In genomic region chr18:42185486-42185885, GRCh38 we compare ENCODE assay signal across 22 cellular contexts.
"Had no signal": no experiment of that assay in that cellular context is flagged by ENCODE, and none has a peak within 500 bp of the region (broad histone marks: within the 10 kb centered on the region; RNA-seq: fewer than 3 reads in every experiment).

No MANE protein-coding gene starts in this region.

- H3K36me3 Mint-ChIP-seq: mesothelial cell of epicardium; natural killer cell; stimulated activated memory B cell treated with anti-CD40 and anti-IgM and Interleukin-4, amounts not matched to agents 10 μg/mL and 1 μg/mL and 100 μg/mL, for 72 hours had no signal

- H3K4me1 Mint-ChIP-seq: immature natural killer cell; natural killer cell; stimulated activated memory B cell treated with anti-CD40 and anti-IgM and Interleukin-4, amounts not matched to agents 10 μg/mL and 1 μg/mL and 100 μg/mL, for 72 hours had no signal

- DNase-seq: dermis blood vessel endothelial cell; esophagus squamous epithelium; foreskin fibroblast; immature natural killer cell; left cardiac atrium; left ventricle myocardium inferior; lower lobe of right lung; natural killer cell; posterior cingulate gyrus; spleen; stimulated activated CD4-positive, alpha-beta T cell treated with anti-CD3 and anti-CD28 coated beads, Interleukin-15, amount 100 ng/mL, for 24 hours; stimulated activated CD4-positive, alpha-beta T cell treated with anti-CD3 and anti-CD28 coated beads, Interleukin-1b, Interleukin-23, amount 100 ng/mL, for 48 hours; stimulated activated CD4-positive, alpha-beta T cell treated with anti-CD3 and anti-CD28 coated beads, Interleukin-4, amount 100 ng/mL, for 24 hours; transverse colon had no signal

- H3K4me3 Mint-ChIP-seq: immature natural killer cell; memory B cell; mesothelial cell of epicardium; natural killer cell; neural crest cell; stimulated activated memory B cell treated with anti-CD40 and anti-IgM and Interleukin-4, amounts not matched to agents 10 μg/mL and 1 μg/mL and 100 μg/mL, for 72 hours; stimulated activated naive CD8-positive, alpha-beta T cell treated with anti-CD3 and anti-CD28 coated beads, Interleukin-15, Interleukin-2, amounts not matched to agents 100 ng/mL and 50 ng/mL, for 24 hours had no signal

- ATAC-seq: gastroesophageal sphincter; left cardiac atrium; lower lobe of right lung; natural killer cell; sciatic nerve; stimulated activated memory B cell treated with anti-CD40 and anti-IgM and Interleukin-4, amounts not matched to agents 10 μg/mL and 1 μg/mL and 100 μg/mL, for 72 hours had no signal

- H3K27me3 Mint-ChIP-seq: stimulated activated memory B cell treated with anti-CD40 and anti-IgM and Interleukin-4, amounts not matched to agents 10 μg/mL and 1 μg/mL and 100 μg/mL, for 72 hours; stimulated activated naive CD8-positive, alpha-beta T cell treated with anti-CD3 and anti-CD28 coated beads, Interleukin-15, Interleukin-2, amounts not matched to agents 100 ng/mL and 50 ng/mL, for 24 hours had no signal

- FAIRE-seq: keratinocyte had no signal

- H3K27ac Mint-ChIP-seq: immature natural killer cell; memory B cell; mesothelial cell of epicardium; natural killer cell; stimulated activated memory B cell treated with anti-CD40 and anti-IgM and Interleukin-4, amounts not matched to agents 10 μg/mL and 1 μg/mL and 100 μg/mL, for 72 hours; stimulated activated naive CD8-positive, alpha-beta T cell treated with anti-CD3 and anti-CD28 coated beads, Interleukin-15, Interleukin-2, amounts not matched to agents 100 ng/mL and 50 ng/mL, for 24 hours had no signal
